Comparison of ENCODE assay signal across 8 cellular contexts in genomic region chr2:222655748-222656543, GRCh38. TPM values are rescaled to one million over a fixed set of nuclear protein-coding genes. Genes with fewer than 3 reads are reported as not detected.
A peak's percentile ranks its signal among the peaks of the same experiment; 100 is the strongest.
DNase-seq lines count a peak whose midpoint lies in the region; ATAC-seq and TF ChIP-seq lines count a peak whose summit lies in the region.

Gene FARSB (minus strand): TSS chr2:222656092. CDS start chr2:222656073, 19 bp downstream.

- CTCF ChIA-PET in mammary epithelial cell (lab: Charles Lee; ENCODE audit: low non-redundant PET): no interaction called here

- in situ Hi-C loops in ACHN (cut with HindIII; ENCODE audit: low pct_ligation_motif_present, low pct_unique_long_range_greater_than_20kb, low sequenced_read_pairs): no loop called here
- in situ Hi-C loops in mammary epithelial cell (cut with MboI; ENCODE audit: low sequenced_read_pairs in 2 of 2): no loop called here

- peak; percentile 98 for DNase-seq in ACHN
- DNase-seq in NCI-H2227 (lab: John Stamatoyannopoulos, UW; ENCODE audit: unreplicated experiment): peak; percentile 97
- peak; percentile 95 for DNase-seq in WERI-Rb-1
- DNase-seq in mammary epithelial cell: peak; percentile 92
- DNase-seq in iPS-NIHi7 (ENCODE audit: extremely low spot score): peak; percentile 96
- peak; percentile 63 for DNase-seq in smooth muscle cell (lab: John Stamatoyannopoulos, UW; ENCODE audit: unreplicated experiment)

- H3F3A ChIP-seq in smooth muscle cell (ENCODE audit: low read depth): no peaks in the 10 kb centered on the region

- H3K9me3 ChIP-seq in WERI-Rb-1 (ENCODE audit: severe bottlenecking) (no peaks in the 10 kb centered on the region), mammary epithelial cell (replicated peaks; ENCODE audit: insufficient read depth, low read length) (no peaks in the 10 kb centered on the region), smooth muscle cell (replicated peaks; ENCODE audit: low read depth) (no peaks in the 10 kb centered on the region)

- peak; percentile 88 for ATAC-seq in GM18873 (IDR thresholded peaks at IDR 0.05; ENCODE audit: low FRiP score, unreplicated experiment)
- peak; percentile 88 for ATAC-seq in HG03139 (IDR thresholded peaks at IDR 0.05; ENCODE audit: unreplicated experiment)

- H3K4me1 ChIP-seq in mammary epithelial cell (ENCODE audit: insufficient read depth, low read length) (peaks cover 20% of the 10 kb centered on the region), smooth muscle cell (ENCODE audit: low read depth) (peaks cover 12% of the 10 kb centered on the region)

- intact Hi-C loops in mammary epithelial cell (cut with micrococcal nuclease): no loop called here

- 0% methylated on average over 23 of the region's 50 CpGs for WGBS in mammary epithelial cell (ENCODE audit: low coverage, missing lambda C conversion rate)
- under 1% methylated on average over 50 of the region's 50 CpGs for WGBS in smooth muscle cell (ENCODE audit: low lambda C conversion rate)

- no peaks in the 10 kb centered on the region for H3K27me3 ChIP-seq in WERI-Rb-1 (ENCODE audit: insufficient read depth, low read depth, severe bottlenecking)
- H3K27me3 ChIP-seq in mammary epithelial cell (ENCODE audit: insufficient read depth, low read length): no peaks in the 10 kb centered on the region
- H3K27me3 ChIP-seq in smooth muscle cell (ENCODE audit: low read depth): no peaks in the 10 kb centered on the region

- H3K36me3 ChIP-seq in WERI-Rb-1 (peaks cover 3% of the 10 kb centered on the region; the same call in 1 of the 2 replicates), mammary epithelial cell (ENCODE audit: insufficient read depth, low read length) (no peaks in the 10 kb centered on the region), smooth muscle cell (ENCODE audit: low read depth) (no peaks in the 10 kb centered on the region)

- H2AFZ ChIP-seq in mammary epithelial cell (ENCODE audit: low read depth, low read length) (peak within 1 kb of the TSS; percentile 84), smooth muscle cell (ENCODE audit: low read depth) (peak within 1 kb of the TSS; percentile 99)

- no peak for TF ChIP-seq CTCF in WERI-Rb-1 (IDR thresholded peaks at IDR 0.05; ENCODE audit: low read depth, low read length)
- no peak for TF ChIP-seq CTCF in mammary epithelial cell (conservative IDR thresholded peaks at IDR 0.05 in 1 of 2, IDR thresholded peaks at IDR 0.05 in 1 of 2; ENCODE audit: extremely low read depth in 1 of 2, insufficient read depth in 1 of 2, low read depth in 1 of 2, low read length in 2 of 2)
- TF ChIP-seq CTCF in smooth muscle cell (IDR thresholded peaks at IDR 0.05; ENCODE audit: borderline replicate concordance, insufficient read depth, poor library complexity, severe bottlenecking): no peak

- H3K9ac ChIP-seq in mammary epithelial cell (ENCODE audit: insufficient read depth, low read length) (peak within 1 kb of the TSS; percentile 99), smooth muscle cell (ENCODE audit: low read depth) (peak within 1 kb of the TSS; percentile 99)

- H3K4me2 ChIP-seq in mammary epithelial cell (ENCODE audit: insufficient read depth, low read depth, low read length) (peak within 1 kb of the TSS; percentile 93), smooth muscle cell (peak within 1 kb of the TSS; percentile 95)

- H3K79me2 ChIP-seq in mammary epithelial cell (ENCODE audit: insufficient read depth, low read length): peaks cover 53% of the 10 kb centered on the region
- H3K79me2 ChIP-seq in smooth muscle cell (ENCODE audit: low read depth): peaks cover 46% of the 10 kb centered on the region

- dilution Hi-C loops in mammary epithelial cell (cut with HindIII; ENCODE audit: low sequenced_read_pairs): no loop called here

- H4K20me1 ChIP-seq in mammary epithelial cell (ENCODE audit: insufficient read depth, low read length) (peaks cover 4% of the 10 kb centered on the region), smooth muscle cell (ENCODE audit: low read depth) (no peaks in the 10 kb centered on the region)

- peak within 1 kb of the TSS; percentile 98 for H3K4me3 ChIP-seq in WERI-Rb-1 (ENCODE audit: low read depth, low read length)
- H3K4me3 ChIP-seq in mammary epithelial cell (replicated peaks in 1 of 3; ENCODE audit: insufficient read depth in 1 of 3, low read depth in 2 of 3, low read length in 3 of 3): peak within 1 kb of the TSS; percentile 75 to 90 (median 81)
- H3K4me3 ChIP-seq in smooth muscle cell: peak within 1 kb of the TSS; percentile 86

- no TSS peak for BruUV-seq in mammary epithelial cell (replicated peaks; lab: Mats Ljungman, UMichigan)

- H3K27ac ChIP-seq in WERI-Rb-1 (peak within 1 kb of the TSS; percentile 100), mammary epithelial cell (ENCODE audit: insufficient read depth, low read depth, low read length) (peak within 1 kb of the TSS; percentile 99), smooth muscle cell (ENCODE audit: low read depth) (peak within 1 kb of the TSS; percentile 96)

RNA-seq across cellular contexts. Expression of gene FARSB, which starts in this region (rescaled TPM):
- total RNA-seq in mammary epithelial cell: 10 to 100 TPM; 24.2 to 42.3 TPM
- 41.3 TPM for polyA plus RNA-seq in mammary epithelial cell
- polyA minus RNA-seq in mammary epithelial cell: 21.6 TPM
- total RNA-seq in smooth muscle cell: 20.3 and 25.7 TPM in 2 replicates
- 27.0 and 32.4 TPM in 2 replicates for polyA plus RNA-seq in smooth muscle cell

Comparison
In these comparisons a context has a peak if more than half of its experiments do, and no peak if none do; other contexts are left out.
1. Peak in every context shown above with its lines: DNase-seq, ATAC-seq, H3K4me3 ChIP-seq and H3K27ac ChIP-seq.